2 cellular contexts compared by ENCODE assay signal in the genomic region with DNA sequence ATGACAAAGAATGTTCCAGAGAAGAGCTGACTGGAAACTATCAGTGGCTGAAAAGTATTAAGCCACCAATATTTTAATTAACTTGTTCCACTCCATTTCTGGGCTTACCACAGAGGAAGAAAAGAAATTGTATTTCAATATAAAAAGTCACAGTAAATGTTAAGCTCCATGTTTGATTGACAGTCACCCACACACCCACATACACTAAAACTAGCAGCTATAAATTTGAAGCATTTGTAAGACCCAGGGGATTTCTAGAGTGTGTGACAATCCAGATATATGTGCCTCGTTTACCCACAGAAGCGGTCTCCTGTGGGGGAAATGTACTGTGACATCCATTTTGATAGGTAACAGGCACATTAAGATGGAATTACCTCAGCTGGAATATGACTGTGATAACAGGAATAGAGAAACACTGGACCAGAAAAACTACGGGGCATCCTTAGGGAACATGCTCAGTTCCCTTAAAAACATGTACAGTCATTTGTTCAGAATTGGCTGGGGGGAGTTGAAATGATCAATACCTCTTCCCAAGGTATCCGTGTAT.
A peak's percentile ranks its signal among the peaks of the same experiment; 100 is the strongest.
TF ChIP-seq lines count a peak whose summit lies in the region.

No MANE protein-coding gene starts in this region.

TF ChIP-seq in HEK293T, 16 proteins besides CTCF, POLR2A, EP300 and RAD21:
- TF ChIP-seq, protein P1, sequence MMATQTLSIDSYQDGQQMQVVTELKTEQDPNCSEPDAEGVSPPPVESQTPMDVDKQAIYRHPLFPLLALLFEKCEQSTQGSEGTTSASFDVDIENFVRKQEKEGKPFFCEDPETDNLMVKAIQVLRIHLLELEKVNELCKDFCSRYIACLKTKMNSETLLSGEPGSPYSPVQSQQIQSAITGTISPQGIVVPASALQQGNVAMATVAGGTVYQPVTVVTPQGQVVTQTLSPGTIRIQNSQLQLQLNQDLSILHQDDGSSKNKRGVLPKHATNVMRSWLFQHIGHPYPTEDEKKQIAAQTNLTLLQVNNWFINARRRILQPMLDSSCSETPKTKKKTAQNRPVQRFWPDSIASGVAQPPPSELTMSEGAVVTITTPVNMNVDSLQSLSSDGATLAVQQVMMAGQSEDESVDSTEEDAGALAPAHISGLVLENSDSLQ (IDR thresholded peaks at IDR 0.05): peak; percentile 89
- TF ChIP-seq ARNT (IDR thresholded peaks at IDR 0.05) (no peak), ELF4 (IDR thresholded peaks at IDR 0.05) (no peak), FOXK2 (IDR thresholded peaks at IDR 0.05) (no peak), BHLHE40 (IDR thresholded peaks at IDR 0.05; ENCODE audit: borderline replicate concordance) (no peak), SP1 (IDR thresholded peaks at IDR 0.05) (no peak), SUZ12 (IDR thresholded peaks at IDR 0.05) (no peak)

TF ChIP-seq in GM12878, 131 proteins besides CTCF, POLR2A, EP300 and RAD21:
- TF ChIP-seq, protein P1 (IDR thresholded peaks at IDR 0.05): peak; percentile 79
- no peak for TF ChIP-seq HDGF (IDR thresholded peaks at IDR 0.05)
- TF ChIP-seq, protein P2, sequence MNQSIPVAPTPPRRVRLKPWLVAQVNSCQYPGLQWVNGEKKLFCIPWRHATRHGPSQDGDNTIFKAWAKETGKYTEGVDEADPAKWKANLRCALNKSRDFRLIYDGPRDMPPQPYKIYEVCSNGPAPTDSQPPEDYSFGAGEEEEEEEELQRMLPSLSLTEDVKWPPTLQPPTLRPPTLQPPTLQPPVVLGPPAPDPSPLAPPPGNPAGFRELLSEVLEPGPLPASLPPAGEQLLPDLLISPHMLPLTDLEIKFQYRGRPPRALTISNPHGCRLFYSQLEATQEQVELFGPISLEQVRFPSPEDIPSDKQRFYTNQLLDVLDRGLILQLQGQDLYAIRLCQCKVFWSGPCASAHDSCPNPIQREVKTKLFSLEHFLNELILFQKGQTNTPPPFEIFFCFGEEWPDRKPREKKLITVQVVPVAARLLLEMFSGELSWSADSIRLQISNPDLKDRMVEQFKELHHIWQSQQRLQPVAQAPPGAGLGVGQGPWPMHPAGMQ (IDR thresholded peaks at IDR 0.05; ENCODE audit: borderline replicate concordance): no peak
- TF ChIP-seq, protein P3, sequence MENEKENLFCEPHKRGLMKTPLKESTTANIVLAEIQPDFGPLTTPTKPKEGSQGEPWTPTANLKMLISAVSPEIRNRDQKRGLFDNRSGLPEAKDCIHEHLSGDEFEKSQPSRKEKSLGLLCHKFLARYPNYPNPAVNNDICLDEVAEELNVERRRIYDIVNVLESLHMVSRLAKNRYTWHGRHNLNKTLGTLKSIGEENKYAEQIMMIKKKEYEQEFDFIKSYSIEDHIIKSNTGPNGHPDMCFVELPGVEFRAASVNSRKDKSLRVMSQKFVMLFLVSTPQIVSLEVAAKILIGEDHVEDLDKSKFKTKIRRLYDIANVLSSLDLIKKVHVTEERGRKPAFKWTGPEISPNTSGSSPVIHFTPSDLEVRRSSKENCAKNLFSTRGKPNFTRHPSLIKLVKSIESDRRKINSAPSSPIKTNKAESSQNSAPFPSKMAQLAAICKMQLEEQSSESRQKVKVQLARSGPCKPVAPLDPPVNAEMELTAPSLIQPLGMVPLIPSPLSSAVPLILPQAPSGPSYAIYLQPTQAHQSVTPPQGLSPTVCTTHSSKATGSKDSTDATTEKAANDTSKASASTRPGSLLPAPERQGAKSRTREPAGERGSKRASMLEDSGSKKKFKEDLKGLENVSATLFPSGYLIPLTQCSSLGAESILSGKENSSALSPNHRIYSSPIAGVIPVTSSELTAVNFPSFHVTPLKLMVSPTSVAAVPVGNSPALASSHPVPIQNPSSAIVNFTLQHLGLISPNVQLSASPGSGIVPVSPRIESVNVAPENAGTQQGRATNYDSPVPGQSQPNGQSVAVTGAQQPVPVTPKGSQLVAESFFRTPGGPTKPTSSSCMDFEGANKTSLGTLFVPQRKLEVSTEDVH (IDR thresholded peaks at IDR 0.05; ENCODE audit: low read depth, partially characterized antibody): no peak
- TF ChIP-seq, protein P4, sequence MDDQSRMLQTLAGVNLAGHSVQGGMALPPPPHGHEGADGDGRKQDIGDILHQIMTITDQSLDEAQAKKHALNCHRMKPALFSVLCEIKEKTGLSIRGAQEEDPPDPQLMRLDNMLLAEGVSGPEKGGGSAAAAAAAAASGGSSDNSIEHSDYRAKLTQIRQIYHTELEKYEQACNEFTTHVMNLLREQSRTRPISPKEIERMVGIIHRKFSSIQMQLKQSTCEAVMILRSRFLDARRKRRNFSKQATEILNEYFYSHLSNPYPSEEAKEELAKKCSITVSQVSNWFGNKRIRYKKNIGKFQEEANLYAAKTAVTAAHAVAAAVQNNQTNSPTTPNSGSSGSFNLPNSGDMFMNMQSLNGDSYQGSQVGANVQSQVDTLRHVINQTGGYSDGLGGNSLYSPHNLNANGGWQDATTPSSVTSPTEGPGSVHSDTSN (IDR thresholded peaks at IDR 0.05; ENCODE audit: insufficient replicate concordance, low read depth, low read length): peak; percentile 13
